In the genomic region with DNA sequence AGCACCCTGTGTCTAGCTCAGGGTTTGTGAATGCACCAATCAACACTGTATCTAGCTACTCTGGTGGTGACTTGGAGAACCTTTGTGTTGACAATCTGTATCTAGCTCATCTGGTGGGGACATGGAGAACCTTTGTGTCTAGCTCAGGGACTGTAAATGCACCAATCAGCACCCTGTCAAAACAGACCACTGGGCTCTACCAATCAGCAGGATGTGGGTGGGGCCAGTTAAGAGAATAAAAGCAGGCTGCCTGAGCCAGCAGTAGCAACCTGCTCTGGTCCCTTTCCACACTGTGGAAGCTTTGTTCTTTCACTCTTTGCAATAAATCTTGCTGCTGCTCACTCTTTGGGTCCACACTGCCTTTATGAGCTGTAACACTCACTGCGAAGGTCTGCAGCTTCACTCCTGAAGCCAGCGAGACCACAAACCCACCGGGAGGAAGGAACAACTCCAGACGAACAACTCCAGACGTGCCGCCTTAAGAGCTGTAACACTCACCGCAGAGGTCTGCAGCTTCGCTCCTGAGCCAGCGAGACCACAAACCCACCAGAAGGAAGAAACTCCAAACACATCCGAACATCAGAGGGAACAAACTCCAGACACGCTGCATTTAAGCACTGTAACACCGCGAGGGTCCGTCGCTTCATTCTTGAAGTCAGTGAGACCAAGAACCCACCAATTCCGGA, we compare ENCODE assay signal across 8 cellular contexts. TPM values are rescaled to one million over a fixed set of nuclear protein-coding genes. Genes with fewer than 3 reads are reported as not detected.
DNase-seq lines count a peak whose midpoint lies in the region; ATAC-seq, FAIRE-seq and TF ChIP-seq lines count a peak whose summit lies in the region.
"Not testable (repeated sequence)": the region's sequence is repeated elsewhere in the genome, so short reads cannot be mapped to it uniquely, and the experiment has no call there.

No MANE protein-coding gene starts in this region.

- not testable (repeated sequence) for ATAC-seq in A549
- peak; percentile 42 for ATAC-seq in activated CD4-positive, alpha-beta T cell treated with anti-CD3 and anti-CD28 coated beads for 36 hours
- peak in 1 of 2 donors; percentile 43 for ATAC-seq in activated T-cell treated with anti-CD3 and anti-CD28 coated beads, Interleukin-2, amount 50 U/mL, for 4 hours

- H3K4me3 ChIP-seq in A549; PC-9; liver (ENCODE audit: low read depth in 1 of 3, low read length in 3 of 3): not testable (repeated sequence)

- H3K79me2 ChIP-seq in PC-9 (ENCODE audit: low read depth): peaks cover 82% of the 10 kb centered on the region

- H2AFZ ChIP-seq in PC-9: not testable (repeated sequence)

- H3K36me3 ChIP-seq in PC-9 (ENCODE audit: low read depth): peaks cover 10% of the 10 kb centered on the region; the same call in 1 of the 2 replicates
- H3K36me3 ChIP-seq in liver (ENCODE audit: control insufficient read depth in 4 of 4, insufficient read depth in 3 of 4, low read depth in 1 of 4, low read length in 3 of 4): not testable (repeated sequence)

- TF ChIP-seq EP300 in A549 (IDR thresholded peaks at IDR 0.05): not testable (repeated sequence)

- not testable (repeated sequence) for H3K9me3 Mint-ChIP-seq in activated CD4-positive, alpha-beta T cell treated with anti-CD3 and anti-CD28 coated beads for 36 hours (ENCODE audit: low read depth); activated T-cell treated with anti-CD3 and anti-CD28 coated beads, Interleukin-2, amount 50 U/mL, for 4 hours; progenitor cell of endocrine pancreas (ENCODE audit: low read depth)

- H3K27me3 ChIP-seq in PC-9 (ENCODE audit: insufficient read depth, low read depth); liver (ENCODE audit: control insufficient read depth in 4 of 4, insufficient read depth in 4 of 4, low read length in 3 of 4): not testable (repeated sequence)

- H3K4me2 ChIP-seq in A549, PC-9: not testable (repeated sequence)

- not testable (repeated sequence) for H3K27me3 Mint-ChIP-seq in activated CD4-positive, alpha-beta T cell treated with anti-CD3 and anti-CD28 coated beads for 36 hours; activated T-cell treated with anti-CD3 and anti-CD28 coated beads, Interleukin-2, amount 50 U/mL, for 4 hours (ENCODE audit: low read depth); progenitor cell of endocrine pancreas

- peak overlapping the region; percentile 56 for H3K4me3 Mint-ChIP-seq in activated CD4-positive, alpha-beta T cell treated with anti-CD3 and anti-CD28 coated beads for 36 hours
- peak overlapping the region; percentile 83 for H3K4me3 Mint-ChIP-seq in activated T-cell treated with anti-CD3 and anti-CD28 coated beads, Interleukin-2, amount 50 U/mL, for 4 hours
- not testable (repeated sequence) for H3K4me3 Mint-ChIP-seq in progenitor cell of endocrine pancreas (ENCODE audit: low read depth)

- POLR2A ChIA-PET in A549 (lab: Yijun Ruan, JAX); PC-9 (lab: Charles Lee; ENCODE audit: unreplicated experiment): not testable (repeated sequence)
- POLR2A ChIA-PET in activated CD4-positive, alpha-beta T cell treated with anti-CD3 and anti-CD28 coated beads for 36 hours (lab: Charles Lee): interaction anchor here (0.6 kb wide), 1 partner anchor 122 kb away, joined by 3 read pairs; no protein-coding TSS in a partner anchor

- peak overlapping the region; percentile 12 to 87; a peak in 5 of 6 replicates for H3K27ac ChIP-seq in A549
- H3K27ac ChIP-seq in PC-9: peak overlapping the region; percentile 23; the same call in 1 of the 2 replicates
- H3K27ac ChIP-seq in liver (ENCODE audit: low read depth in 1 of 2, low read length in 2 of 2): peak overlapping the region; percentile 50 to 57

- H3F3A ChIP-seq in PC-9 (ENCODE audit: insufficient read depth, low read depth): peaks cover 39% of the 10 kb centered on the region

- intact Hi-C loops in PC-9 (cut with micrococcal nuclease; ENCODE audit: unreplicated experiment): not testable (repeated sequence)
- intact Hi-C loops in activated CD4-positive, alpha-beta T cell treated with anti-CD3 and anti-CD28 coated beads for 36 hours (cut with DNase I, micrococcal nuclease): loop anchor here in 1 of 2 experiments (1.0 kb wide), 1 partner anchor 27 kb away; a partner anchor contains a TSS

- H3K4me1 ChIP-seq in A549 (peaks cover 52% of the 10 kb centered on the region), PC-9 (replicated peaks; ENCODE audit: insufficient read depth) (peaks cover 40% of the 10 kb centered on the region), liver (ENCODE audit: control insufficient read depth in 4 of 4, insufficient read depth in 4 of 4, low read length in 3 of 4) (peaks cover 12 to 43% (median 26%) of the 10 kb centered on the region in 4 donors)

- TF ChIP-seq POLR2A in A549 (IDR thresholded peaks at IDR 0.05; ENCODE audit: low read length): 0 out of 2 replicates have a peak, but pooled peaks have one; percentile 17

- CTCF ChIA-PET in A549 (lab: Yijun Ruan, JAX): interaction anchor here (0.9 to 3.0 kb wide), 5 partner anchors 15 to 88 kb away, joined by 3 to 20 read pairs (median 4); no protein-coding TSS in a partner anchor
- CTCF ChIA-PET in PC-9 (lab: Charles Lee): not testable (repeated sequence)
- CTCF ChIA-PET in activated CD4-positive, alpha-beta T cell treated with anti-CD3 and anti-CD28 coated beads for 36 hours (lab: Charles Lee): interaction anchor here (0.6 kb wide), 1 partner anchor 393 kb away, joined by 3 read pairs; no protein-coding TSS in a partner anchor

- FAIRE-seq in A549 (lab: Jason Lieb, UNC): not testable (repeated sequence)

- not testable (repeated sequence) for DNase-seq in A549 (ENCODE audit: low read depth in 1 of 2, low spot score in 1 of 2); PC-9; activated T-cell treated with anti-CD3 and anti-CD28 coated beads, Interleukin-2, amount 50 U/mL, for 4 hours; progenitor cell of endocrine pancreas (ENCODE audit: low spot score, unreplicated experiment)
- DNase-seq in GDM1 (lab: John Stamatoyannopoulos, UW): peak; percentile 64
- peak; percentile 42 for DNase-seq in activated CD4-positive, alpha-beta T cell treated with anti-CD3 and anti-CD28 coated beads for 36 hours
- DNase-seq in amniotic epithelial cell (ENCODE audit: low read depth): peak; percentile 50

- 91% methylated on average over 16 of the region's 16 CpGs for WGBS in A549 (ENCODE audit: missing lambda C conversion rate)
- 90% methylated on average over 16 of the region's 16 CpGs for WGBS in liver

- not testable (repeated sequence) for H3K9me3 ChIP-seq in A549; PC-9 (ENCODE audit: insufficient read depth, low read depth); liver (ENCODE audit: control insufficient read depth in 4 of 4, low read length in 3 of 4)

- BruUV-seq in PC-9 (replicated peaks; lab: Mats Ljungman, UMichigan): TSS peak; percentile 83

- not testable (repeated sequence) for H4K20me1 ChIP-seq in PC-9 (ENCODE audit: insufficient read depth)

- TF ChIP-seq RAD21 in A549 (conservative IDR thresholded peaks at IDR 0.05 in 1 of 2, IDR thresholded peaks at IDR 0.05 in 1 of 2); liver (IDR thresholded peaks at IDR 0.05): not testable (repeated sequence)

- H3K27ac Mint-ChIP-seq in activated CD4-positive, alpha-beta T cell treated with anti-CD3 and anti-CD28 coated beads for 36 hours: peak overlapping the region; percentile 76
- H3K27ac Mint-ChIP-seq in progenitor cell of endocrine pancreas: peak overlapping the region; percentile 87

- not testable (repeated sequence) for TF ChIP-seq CTCF in A549 (IDR thresholded peaks at IDR 0.05); PC-9 (conservative IDR thresholded peaks at IDR 0.05); liver (IDR thresholded peaks at IDR 0.05; ENCODE audit: low read depth, low read length, missing input control); progenitor cell of endocrine pancreas (IDR thresholded peaks at IDR 0.05; ENCODE audit: unreplicated experiment)

- not testable (repeated sequence) for H3K9me2 ChIP-seq in PC-9 (ENCODE audit: insufficient read depth)

- H3K36me3 Mint-ChIP-seq in activated CD4-positive, alpha-beta T cell treated with anti-CD3 and anti-CD28 coated beads for 36 hours (ENCODE audit: low read depth); activated T-cell treated with anti-CD3 and anti-CD28 coated beads, Interleukin-2, amount 50 U/mL, for 4 hours (ENCODE audit: insufficient read depth): not testable (repeated sequence)
- peaks cover 23% of the 10 kb centered on the region for H3K36me3 Mint-ChIP-seq in progenitor cell of endocrine pancreas (ENCODE audit: insufficient read depth)

- H3K9ac ChIP-seq in liver (ENCODE audit: low read depth in 1 of 2, low read length in 2 of 2): not testable (repeated sequence)

- not testable (repeated sequence) for H3K4me1 Mint-ChIP-seq in activated CD4-positive, alpha-beta T cell treated with anti-CD3 and anti-CD28 coated beads for 36 hours; activated T-cell treated with anti-CD3 and anti-CD28 coated beads, Interleukin-2, amount 50 U/mL, for 4 hours (ENCODE audit: low read depth)
- peaks cover 25% of the 10 kb centered on the region for H3K4me1 Mint-ChIP-seq in progenitor cell of endocrine pancreas (ENCODE audit: low read depth)

RNA-seq across cellular contexts. Expression of a gene that starts 27.4 kb away (rescaled TPM):
- polyA plus RNA-seq in A549 (2011; rRNA removed) (140 and 162 TPM in 2 replicates), A549 (2017; fragmentation: RNase III; extraction: RNeasy Plus Mini Kit Qiagen cat#74134 plus additional on column Dnase treatment) (55.4 to 68.1 TPM (median 60.5 TPM) in 3 replicates), liver (10 to 100 TPM in 1 of 2 donors, 1 to 10 TPM in 1; 9.2 to 10.5 TPM)
- polyA plus RNA-seq in A549 (2012; cell fraction: cytosol; rRNA removed): 72.5 and 85.3 TPM in 2 replicates
- 98.3 and 107 TPM in 2 replicates for polyA plus RNA-seq in A549 (2012; cell fraction: nucleus; rRNA removed)
- polyA minus RNA-seq in A549 (2011; rRNA and poly(A)+ RNA removed): 113 and 114 TPM in 2 replicates
- total RNA-seq in PC-9 (2021) (21.3 and 28.5 TPM in 2 replicates), liver (10 to 100 TPM in 1 of 2 donors, 1 to 10 TPM in 1; 7.6 to 31.5 TPM), progenitor cell of endocrine pancreas (33.9 and 40.2 TPM in 2 replicates)
- total RNA-seq in activated CD4-positive, alpha-beta T cell treated with anti-CD3 and anti-CD28 coated beads for 36 hours: 1 to 10 TPM; 5.1 to 5.7 TPM
- 1 to 10 TPM; 1.3 to 3.4 (median 1.9) TPM for total RNA-seq in activated T-cell treated with anti-CD3 and anti-CD28 coated beads, Interleukin-2, amount 50 U/mL, for 4 hours

RNA-seq across cellular contexts. Expression of a gene that starts 43.7 kb away (rescaled TPM):
- 19.0 and 24.2 TPM in 2 replicates for polyA plus RNA-seq in A549 (2011; rRNA removed)
- polyA plus RNA-seq in A549 (2012; cell fraction: cytosol; rRNA removed): 13.1 and 16.7 TPM in 2 replicates
- 17.5 and 18.1 TPM in 2 replicates for polyA plus RNA-seq in A549 (2012; cell fraction: nucleus; rRNA removed)
- polyA plus RNA-seq in A549 (2017; fragmentation: RNase III; extraction: RNeasy Plus Mini Kit Qiagen cat#74134 plus additional on column Dnase treatment): 12.1 to 15.4 TPM (median 13.9 TPM) in 3 replicates
- 29.8 and 38.2 TPM in 2 replicates for polyA minus RNA-seq in A549 (2011; rRNA and poly(A)+ RNA removed)
- total RNA-seq in PC-9 (2021): 11.0 and 12.4 TPM in 2 replicates
- total RNA-seq in activated CD4-positive, alpha-beta T cell treated with anti-CD3 and anti-CD28 coated beads for 36 hours: 10 to 100 TPM in 1 of 2 experiments, 1 to 10 TPM in 1; 9.5 to 11.1 TPM
- 10 to 100 TPM; 12.4 to 14.7 (median 13.0) TPM for total RNA-seq in activated T-cell treated with anti-CD3 and anti-CD28 coated beads, Interleukin-2, amount 50 U/mL, for 4 hours
- total RNA-seq in liver: 1 to 10 TPM; 4.1 to 5.2 TPM
- 1 to 10 TPM; 2.5 to 3.1 TPM for polyA plus RNA-seq in liver
- total RNA-seq in progenitor cell of endocrine pancreas: 13.4 and 15.6 TPM in 2 replicates
